ENCODE assay signal across 9 cellular contexts in genomic region chr14:71855399-71856036, GRCh38.
DNase-seq lines count a peak whose midpoint lies in the region; ATAC-seq and TF ChIP-seq lines count a peak whose summit lies in the region.
"Had no signal": no experiment of that assay in that cellular context is flagged by ENCODE, and none has a peak within 500 bp of the region (broad histone marks: within the 10 kb centered on the region; RNA-seq: fewer than 3 reads in every experiment).

No MANE protein-coding gene starts in this region.

- H3K36me3 Mint-ChIP-seq in activated B cell treated with CpG ODN at 0.5 μM for 24 hours (ENCODE audit: low read depth) = peaks cover 3% of the 10 kb centered on the region

- H3K27ac ChIP-seq in dorsolateral prefrontal cortex (no peak overlapping the region), lower lobe of right lung (no peak overlapping the region)

- CTCF ChIA-PET in activated B cell treated with CpG ODN at 0.5 μM for 24 hours (lab: Charles Lee) = interaction anchor here (0.7 to 1.4 kb wide), 4 partner anchors 14 to 752 kb away, joined by 3 to 6 read pairs (median 4); no protein-coding TSS in a partner anchor

- peaks cover 11% of the 10 kb centered on the region for H3K4me1 ChIP-seq in lower lobe of right lung

- H3K36me3 ChIP-seq in lower lobe of right lung = no peaks in the 10 kb centered on the region

- H3K4me3 ChIP-seq in dorsolateral prefrontal cortex = no peak overlapping the region
- H3K4me3 ChIP-seq in lower lobe of right lung = no peak overlapping the region

- peaks cover 0 to 4% (median 0%) of the 10 kb centered on the region in 45 donors for H3K27me3 ChIP-seq in dorsolateral prefrontal cortex
- no peaks in the 10 kb centered on the region for H3K27me3 ChIP-seq in lower lobe of right lung (ENCODE audit: low read depth)

- DNase-seq in activated gamma-delta T cell treated with Interleukin-2 at 50 U/mL for 16 hours = peak; percentile 28
- DNase-seq in activated gamma-delta T cell (lab: John Stamatoyannopoulos, UW) = no peak
- DNase-seq in NCI-H187 (lab: John Stamatoyannopoulos, UW) = peak; percentile 32 to 36
- DNase-seq in activated B cell treated with CpG ODN at 0.5 μM for 24 hours = peak; percentile 36
- peak in 8 of 10 donors; percentile 6 to 55 (median 46) for DNase-seq in dorsolateral prefrontal cortex
- DNase-seq in lower lobe of right lung = peak; percentile 76
- DNase-seq in stimulated activated CD8-positive, alpha-beta memory T cell treated with anti-CD3 and anti-CD28 coated beads, Interleukin-7, amount 100 ng/mL, for 24 hours (ENCODE audit: low read depth) = peak; percentile 32

- H3K4me1 Mint-ChIP-seq in activated B cell treated with CpG ODN at 0.5 μM for 24 hours = peaks cover 15% of the 10 kb centered on the region

- no peak for ATAC-seq in activated B cell treated with CpG ODN at 0.5 μM for 24 hours (ENCODE audit: low read depth)
- ATAC-seq in lower lobe of right lung = peak; percentile 76 to 85
- no peak for ATAC-seq in HG03378 (IDR thresholded peaks at IDR 0.05; ENCODE audit: unreplicated experiment)
- ATAC-seq: naive thymus-derived CD4-positive, alpha-beta T cell had no signal

- intact Hi-C loops in activated B cell treated with CpG ODN at 0.5 μM for 24 hours (cut with micrococcal nuclease) = loop anchor here (2.0 to 10.0 kb wide), 2 partner anchors 717 to 751 kb away; no protein-coding TSS in a partner anchor
- intact Hi-C loops in dorsolateral prefrontal cortex (cut with DNase I) = no loop called here
- intact Hi-C loops in lower lobe of right lung (cut with DNase I) = no loop called here

- TF ChIP-seq CTCF in activated B cell treated with CpG ODN at 0.5 μM for 24 hours (IDR thresholded peaks at IDR 0.05) (no peak), dorsolateral prefrontal cortex (IDR thresholded peaks at IDR 0.05 in 54 of 56, conservative IDR thresholded peaks at IDR 0.05 in 2 of 56; ENCODE audit: low read depth in 1 of 56, partially characterized antibody in 56 of 56) (peak; percentile 37 to 68 (median 56)), lower lobe of right lung (IDR thresholded peaks at IDR 0.05) (peak; percentile 76)

- H3K27me3 Mint-ChIP-seq in activated B cell treated with CpG ODN at 0.5 μM for 24 hours = peaks cover 13% of the 10 kb centered on the region

- peaks cover 27% of the 10 kb centered on the region for H3K9me3 Mint-ChIP-seq in activated B cell treated with CpG ODN at 0.5 μM for 24 hours

- no peak overlapping the region for H3K27ac Mint-ChIP-seq in activated B cell treated with CpG ODN at 0.5 μM for 24 hours

- POLR2A ChIA-PET in activated B cell treated with CpG ODN at 0.5 μM for 24 hours (lab: Charles Lee) = no interaction called here

- no peaks in the 10 kb centered on the region for H3K9me3 ChIP-seq in lower lobe of right lung

- H3K4me3 Mint-ChIP-seq in activated B cell treated with CpG ODN at 0.5 μM for 24 hours = no peak overlapping the region

Comparison
In these comparisons a context has a peak if more than half of its experiments do, and no peak if none do; other contexts are left out.
1. ATAC-seq: peak in lower lobe of right lung (2 of 2); none in activated B cell treated with CpG ODN at 0.5 μM for 24 hours (single experiment) and HG03378 (single experiment).